10 cellular contexts compared by ENCODE assay signal in genomic region chr2:23480991-23481797, GRCh38.
DNase-seq lines count a peak whose midpoint lies in the region; ATAC-seq and TF ChIP-seq lines count a peak whose summit lies in the region.
"Had no signal": no experiment of that assay in that cellular context is flagged by ENCODE, and none has a peak within 500 bp of the region (broad histone marks: within the 10 kb centered on the region; RNA-seq: fewer than 3 reads in every experiment).

No MANE protein-coding gene starts in this region.

- no peaks in the 10 kb centered on the region for H3K9me3 ChIP-seq in sigmoid colon
- no peaks in the 10 kb centered on the region for H3K9me3 ChIP-seq in right cardiac atrium (ENCODE audit: control insufficient read depth, low read length)

- DNase-seq in H4 (ENCODE audit: low spot score) (peak; percentile 48), RWPE1 (ENCODE audit: low spot score) (peak; percentile 95), glomerular visceral epithelial cell (ENCODE audit: extremely low spot score) (peak; percentile 81), sigmoid colon (no peak), coronary artery (ENCODE audit: low spot score) (no peak), NCI-H2107 (lab: John Stamatoyannopoulos, UW) (no peak), right cardiac atrium (no peak), Right ventricle myocardium superior (no peak)

- CTCF ChIA-PET in RWPE1 (lab: Yijun Ruan, JAX), result no interaction called here

- intact Hi-C loops in sigmoid colon (cut with DNase I), result no loop called here
- intact Hi-C loops in right cardiac atrium (cut with DNase I), result no loop called here
- intact Hi-C loops in Right ventricle myocardium superior (cut with DNase I), result no loop called here

- H3K36me3 ChIP-seq in sigmoid colon, result no peaks in the 10 kb centered on the region

- TF ChIP-seq EP300 in sigmoid colon (IDR thresholded peaks at IDR 0.05), result no peak

- H3K4me1 ChIP-seq in sigmoid colon, result peaks cover 0 to 30% (median 18%) of the 10 kb centered on the region in 4 donors
- H3K4me1 ChIP-seq in right cardiac atrium (ENCODE audit: control insufficient read depth, insufficient read depth, low read length), result no peaks in the 10 kb centered on the region

- ATAC-seq in right cardiac atrium, result no peak
- ATAC-seq in Right ventricle myocardium superior (ENCODE audit: poor library complexity), result no peak
- ATAC-seq: naive thymus-derived CD8-positive, alpha-beta T cell had no signal

- POLR2A ChIA-PET in RWPE1 (lab: Yijun Ruan, JAX; ENCODE audit: low non-redundant PET), result no interaction called here

- TF ChIP-seq POLR2A in sigmoid colon (IDR thresholded peaks at IDR 0.05), result no peak

- WGBS in sigmoid colon, 2 donors, result 77 to 78% methylated on average over 16 of the region's 16 CpGs
- 71% methylated on average over 16 of the region's 16 CpGs for WGBS in right cardiac atrium

- H3K27me3 ChIP-seq in sigmoid colon (no peaks in the 10 kb centered on the region), right cardiac atrium (ENCODE audit: control insufficient read depth, insufficient read depth) (no peaks in the 10 kb centered on the region)

- TF ChIP-seq CTCF in RWPE1 (conservative IDR thresholded peaks at IDR 0.05; ENCODE audit: low read depth) (no peak), sigmoid colon (IDR thresholded peaks at IDR 0.05) (no peak), coronary artery (IDR thresholded peaks at IDR 0.05) (no peak)

- H3K27ac ChIP-seq in RWPE1, result peak overlapping the region; percentile 88
- H3K27ac ChIP-seq in sigmoid colon, result peak overlapping the region; percentile 60 to 85 (median 78)
- peak overlapping the region in 1 of 2 donors; percentile 16 for H3K27ac ChIP-seq in coronary artery
- no peak overlapping the region for H3K27ac ChIP-seq in right cardiac atrium (ENCODE audit: low read length)
- H3K27ac ChIP-seq: HL-60 had no signal

- H3K4me3 ChIP-seq in sigmoid colon (no peak overlapping the region), coronary artery (no peak overlapping the region), right cardiac atrium (ENCODE audit: low read length) (no peak overlapping the region)

Comparison
In these comparisons a context has a peak if more than half of its experiments do, and no peak if none do; other contexts are left out.
1. DNase-seq: peak in H4 (single experiment), RWPE1 (single experiment) and glomerular visceral epithelial cell (single experiment); none in sigmoid colon (single experiment), coronary artery (single experiment), NCI-H2107 (single experiment), right cardiac atrium (0 of 3) and Right ventricle myocardium superior (single experiment).